1 cellular context compared by ENCODE assay signal in the genomic region with DNA sequence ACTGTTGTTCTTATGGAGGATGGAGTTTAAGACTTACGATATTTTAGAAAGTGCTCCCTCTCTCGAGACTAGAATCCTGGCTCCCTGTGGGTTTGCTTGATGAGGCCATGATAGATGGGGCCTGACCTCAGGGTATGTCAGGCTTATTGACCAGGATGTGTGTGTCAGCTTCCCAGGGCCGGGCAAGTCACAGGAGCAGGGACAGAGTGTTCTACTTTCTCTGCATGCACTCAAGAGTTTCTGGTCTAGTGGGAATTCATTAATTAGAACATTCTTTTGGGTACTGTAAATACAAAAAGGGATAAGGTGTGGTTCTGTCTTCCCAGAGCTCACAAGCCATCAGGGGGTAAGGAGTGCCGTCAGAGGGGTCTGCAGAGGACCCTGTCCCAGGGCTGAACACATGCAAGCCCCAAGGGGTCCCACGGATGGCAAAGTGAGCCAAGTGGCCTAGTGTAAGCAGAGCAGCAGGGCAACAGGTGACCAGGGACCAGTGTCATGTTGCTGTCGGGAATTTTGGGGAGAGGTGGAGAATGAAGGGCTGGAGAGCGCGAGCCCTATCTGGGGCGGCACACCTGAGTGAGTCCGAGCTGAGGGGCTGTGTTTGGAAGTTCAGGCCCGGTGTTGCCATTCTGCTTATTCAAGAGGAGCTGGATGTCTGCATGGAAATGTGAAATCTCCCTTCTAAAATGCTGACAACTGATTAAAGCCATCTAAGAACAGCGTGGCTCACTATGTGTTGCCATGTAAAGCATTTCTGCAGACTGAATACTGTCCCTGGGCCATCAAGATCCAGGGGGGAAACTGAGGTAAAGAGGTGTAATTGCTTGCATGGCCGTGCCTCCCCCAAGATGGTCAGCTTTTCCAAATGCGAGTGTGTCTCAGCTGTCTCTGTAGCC.
TF ChIP-seq lines count a peak whose summit lies in the region.

No MANE protein-coding gene starts in this region.

TF ChIP-seq in HepG2, 621 proteins besides CTCF, POLR2A, EP300 and RAD21 (continued from another document):
- TF ChIP-seq, protein P1, sequence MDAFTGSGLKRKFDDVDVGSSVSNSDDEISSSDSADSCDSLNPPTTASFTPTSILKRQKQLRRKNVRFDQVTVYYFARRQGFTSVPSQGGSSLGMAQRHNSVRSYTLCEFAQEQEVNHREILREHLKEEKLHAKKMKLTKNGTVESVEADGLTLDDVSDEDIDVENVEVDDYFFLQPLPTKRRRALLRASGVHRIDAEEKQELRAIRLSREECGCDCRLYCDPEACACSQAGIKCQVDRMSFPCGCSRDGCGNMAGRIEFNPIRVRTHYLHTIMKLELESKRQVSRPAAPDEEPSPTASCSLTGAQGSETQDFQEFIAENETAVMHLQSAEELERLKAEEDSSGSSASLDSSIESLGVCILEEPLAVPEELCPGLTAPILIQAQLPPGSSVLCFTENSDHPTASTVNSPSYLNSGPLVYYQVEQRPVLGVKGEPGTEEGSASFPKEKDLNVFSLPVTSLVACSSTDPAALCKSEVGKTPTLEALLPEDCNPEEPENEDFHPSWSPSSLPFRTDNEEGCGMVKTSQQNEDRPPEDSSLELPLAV (CRISPR knock-in tag; conservative IDR thresholded peaks at IDR 0.05; ENCODE audit: low read depth): no peak
- TF ChIP-seq, protein P2, sequence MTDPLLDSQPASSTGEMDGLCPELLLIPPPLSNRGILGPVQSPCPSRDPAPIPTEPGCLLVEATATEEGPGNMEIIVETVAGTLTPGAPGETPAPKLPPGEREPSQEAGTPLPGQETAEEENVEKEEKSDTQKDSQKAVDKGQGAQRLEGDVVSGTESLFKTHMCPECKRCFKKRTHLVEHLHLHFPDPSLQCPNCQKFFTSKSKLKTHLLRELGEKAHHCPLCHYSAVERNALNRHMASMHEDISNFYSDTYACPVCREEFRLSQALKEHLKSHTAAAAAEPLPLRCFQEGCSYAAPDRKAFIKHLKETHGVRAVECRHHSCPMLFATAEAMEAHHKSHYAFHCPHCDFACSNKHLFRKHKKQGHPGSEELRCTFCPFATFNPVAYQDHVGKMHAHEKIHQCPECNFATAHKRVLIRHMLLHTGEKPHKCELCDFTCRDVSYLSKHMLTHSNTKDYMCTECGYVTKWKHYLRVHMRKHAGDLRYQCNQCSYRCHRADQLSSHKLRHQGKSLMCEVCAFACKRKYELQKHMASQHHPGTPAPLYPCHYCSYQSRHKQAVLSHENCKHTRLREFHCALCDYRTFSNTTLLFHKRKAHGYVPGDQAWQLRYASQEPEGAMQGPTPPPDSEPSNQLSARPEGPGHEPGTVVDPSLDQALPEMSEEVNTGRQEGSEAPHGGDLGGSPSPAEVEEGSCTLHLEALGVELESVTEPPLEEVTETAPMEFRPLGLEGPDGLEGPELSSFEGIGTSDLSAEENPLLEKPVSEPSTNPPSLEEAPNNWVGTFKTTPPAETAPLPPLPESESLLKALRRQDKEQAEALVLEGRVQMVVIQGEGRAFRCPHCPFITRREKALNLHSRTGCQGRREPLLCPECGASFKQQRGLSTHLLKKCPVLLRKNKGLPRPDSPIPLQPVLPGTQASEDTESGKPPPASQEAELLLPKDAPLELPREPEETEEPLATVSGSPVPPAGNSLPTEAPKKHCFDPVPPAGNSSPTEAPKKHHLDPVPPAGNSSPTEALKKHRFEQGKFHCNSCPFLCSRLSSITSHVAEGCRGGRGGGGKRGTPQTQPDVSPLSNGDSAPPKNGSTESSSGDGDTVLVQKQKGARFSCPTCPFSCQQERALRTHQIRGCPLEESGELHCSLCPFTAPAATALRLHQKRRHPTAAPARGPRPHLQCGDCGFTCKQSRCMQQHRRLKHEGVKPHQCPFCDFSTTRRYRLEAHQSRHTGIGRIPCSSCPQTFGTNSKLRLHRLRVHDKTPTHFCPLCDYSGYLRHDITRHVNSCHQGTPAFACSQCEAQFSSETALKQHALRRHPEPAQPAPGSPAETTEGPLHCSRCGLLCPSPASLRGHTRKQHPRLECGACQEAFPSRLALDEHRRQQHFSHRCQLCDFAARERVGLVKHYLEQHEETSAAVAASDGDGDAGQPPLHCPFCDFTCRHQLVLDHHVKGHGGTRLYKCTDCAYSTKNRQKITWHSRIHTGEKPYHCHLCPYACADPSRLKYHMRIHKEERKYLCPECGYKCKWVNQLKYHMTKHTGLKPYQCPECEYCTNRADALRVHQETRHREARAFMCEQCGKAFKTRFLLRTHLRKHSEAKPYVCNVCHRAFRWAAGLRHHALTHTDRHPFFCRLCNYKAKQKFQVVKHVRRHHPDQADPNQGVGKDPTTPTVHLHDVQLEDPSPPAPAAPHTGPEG (CRISPR knock-in tag; IDR thresholded peaks at IDR 0.05): no peak
- TF ChIP-seq ZNF530 (CRISPR knock-in tag; IDR thresholded peaks at IDR 0.05; ENCODE audit: low read depth) (no peak), MAFF (IDR thresholded peaks at IDR 0.05; ENCODE audit: low read depth, low read length) (0 out of 2 replicates have a peak, but pooled peaks have one; percentile 24), MZF1 (CRISPR knock-in tag; IDR thresholded peaks at IDR 0.05; ENCODE audit: borderline replicate concordance) (no peak), SCMH1 (CRISPR knock-in tag; IDR thresholded peaks at IDR 0.05; ENCODE audit: borderline replicate concordance) (no peak), RARG (CRISPR knock-in tag; IDR thresholded peaks at IDR 0.05; ENCODE audit: low read depth) (no peak), ZBTB1 (CRISPR knock-in tag; IDR thresholded peaks at IDR 0.05; ENCODE audit: borderline replicate concordance) (no peak), ZNF564 (CRISPR knock-in tag; IDR thresholded peaks at IDR 0.05) (no peak), GABPB1 (CRISPR knock-in tag; IDR thresholded peaks at IDR 0.05) (no peak)
- TF ChIP-seq, protein P3, sequence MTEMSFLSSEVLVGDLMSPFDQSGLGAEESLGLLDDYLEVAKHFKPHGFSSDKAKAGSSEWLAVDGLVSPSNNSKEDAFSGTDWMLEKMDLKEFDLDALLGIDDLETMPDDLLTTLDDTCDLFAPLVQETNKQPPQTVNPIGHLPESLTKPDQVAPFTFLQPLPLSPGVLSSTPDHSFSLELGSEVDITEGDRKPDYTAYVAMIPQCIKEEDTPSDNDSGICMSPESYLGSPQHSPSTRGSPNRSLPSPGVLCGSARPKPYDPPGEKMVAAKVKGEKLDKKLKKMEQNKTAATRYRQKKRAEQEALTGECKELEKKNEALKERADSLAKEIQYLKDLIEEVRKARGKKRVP (CRISPR knock-in tag; IDR thresholded peaks at IDR 0.05): no peak
